1 cellular context compared by ENCODE assay signal in genomic region chr6:26420607-26421235, GRCh38.
TF ChIP-seq lines count a peak whose summit lies in the region.

No MANE protein-coding gene starts in this region.

TF ChIP-seq in Ishikawa, 13 proteins besides CTCF, POLR2A, EP300 and RAD21 (continued from another document):
- TF ChIP-seq USF1 (IDR thresholded peaks at IDR 0.05): no peak
- TF ChIP-seq EGR1 (IDR thresholded peaks at IDR 0.05): no peak
- TF ChIP-seq YY1 (IDR thresholded peaks at IDR 0.05; ENCODE audit: low read depth): no peak
- TF ChIP-seq FOXM1 (IDR thresholded peaks at IDR 0.05; ENCODE audit: borderline replicate concordance, low read depth): no peak
- no peak for TF ChIP-seq TCF12 (IDR thresholded peaks at IDR 0.05; ENCODE audit: low read depth)
- no peak for TF ChIP-seq NFIC (IDR thresholded peaks at IDR 0.05)
- no peak for TF ChIP-seq REST (IDR thresholded peaks at IDR 0.05; ENCODE audit: low read depth)
